Comparison of ENCODE assay signal across 20 cellular contexts in the genomic region with DNA sequence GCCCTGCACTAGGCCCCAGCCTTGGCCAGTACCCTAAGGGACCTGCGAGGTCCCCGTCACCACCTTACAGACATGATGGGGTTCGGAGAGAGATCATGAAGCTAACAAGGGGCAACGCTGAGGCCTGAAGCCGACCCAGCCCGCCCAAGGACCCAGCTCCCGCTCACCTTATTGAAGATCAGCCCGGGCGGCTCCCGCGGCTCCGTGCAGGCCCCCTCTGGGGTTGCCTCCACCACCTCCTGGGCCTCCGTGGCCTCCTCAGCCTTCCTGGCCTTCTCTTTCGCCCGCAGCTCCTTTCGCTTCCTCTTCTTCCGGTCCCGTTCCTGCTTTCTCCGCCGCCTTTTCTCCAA.
"Had no signal": no experiment of that assay in that cellular context is flagged by ENCODE, and none has a peak within 500 bp of the region (broad histone marks: within the 10 kb centered on the region; RNA-seq: fewer than 3 reads in every experiment).

No MANE protein-coding gene starts in this region.

- H3K4me2 ChIP-seq: SK-N-SH had no signal

- H3K4me3 Mint-ChIP-seq: activated naive CD4-positive, alpha-beta T cell treated with anti-CD3 and anti-CD28 coated beads for 36 hours; stimulated activated naive CD8-positive, alpha-beta T cell treated with anti-CD3 and anti-CD28 coated beads, Interleukin-15, amount 100 ng/mL, for 72 hours; T-helper 2 cell treated with Interferon-gamma antibody and Interleukin-4, amounts not matched to agents 5 μg/mL and 100 μg/mL, for 36 hours had no signal

- H3K9ac ChIP-seq: SK-N-SH had no signal

- H3K9me3 Mint-ChIP-seq: activated naive CD4-positive, alpha-beta T cell treated with anti-CD3 and anti-CD28 coated beads for 36 hours; activated T-helper 2 cell treated with anti-CD3 and anti-CD28 coated beads, Interferon-gamma antibody, Interleukin-2, Interleukin-4, amounts not matched to agents 10 μg/mL and 5 μg/mL and 100 μg/mL, durations not matched to agents 14 hours and 24 hours and 36 hours; naive B cell; stimulated activated naive CD8-positive, alpha-beta T cell treated with anti-CD3 and anti-CD28 coated beads, Interleukin-15, amount 100 ng/mL, for 72 hours; T-helper 2 cell treated with Interferon-gamma antibody and Interleukin-4, amounts not matched to agents 5 μg/mL and 100 μg/mL, for 36 hours had no signal

- DNase-seq: activated CD4-positive, alpha-beta T cell treated with anti-CD3 and anti-CD28 coated beads, Interleukin-2, amount 50 U/mL, for 1 hour; activated CD4-positive, CD25-positive, alpha-beta regulatory T cell; activated naive CD4-positive, alpha-beta T cell treated with anti-CD3 and anti-CD28 coated beads for 36 hours; brain microvascular endothelial cell; effector CD8-positive, alpha-beta T cell; left ventricle myocardium inferior; mammary epithelial cell; mucosa of descending colon; naive B cell; occipital lobe; SK-N-SH; stimulated activated CD4-positive, alpha-beta T cell treated with anti-CD3 and anti-CD28 coated beads, Interleukin-2, amount 100 ng/mL, for 24 hours; transverse colon had no signal

- H3K27me3 ChIP-seq: brain microvascular endothelial cell, gastroesophageal sphincter, heart left ventricle, suprapubic skin, transverse colon had no signal

- H3K4me3 ChIP-seq: gastroesophageal sphincter, heart left ventricle, left ventricle myocardium inferior, mucosa of descending colon, suprapubic skin, transverse colon had no signal

- ATAC-seq: esophagus mucosa; gastroesophageal sphincter; heart left ventricle; mucosa of descending colon; stimulated activated naive CD8-positive, alpha-beta T cell treated with anti-CD3 and anti-CD28 coated beads, Interleukin-15, amount 100 ng/mL, for 72 hours had no signal

- H3K27ac Mint-ChIP-seq: activated naive CD4-positive, alpha-beta T cell treated with anti-CD3 and anti-CD28 coated beads for 36 hours; activated T-helper 2 cell treated with anti-CD3 and anti-CD28 coated beads, Interferon-gamma antibody, Interleukin-2, Interleukin-4, amounts not matched to agents 10 μg/mL and 5 μg/mL and 100 μg/mL, durations not matched to agents 14 hours and 24 hours and 36 hours; T-helper 2 cell treated with Interferon-gamma antibody and Interleukin-4, amounts not matched to agents 5 μg/mL and 100 μg/mL, for 36 hours had no signal

- H3K9me3 ChIP-seq: gastroesophageal sphincter, heart left ventricle, left ventricle myocardium inferior, mucosa of descending colon, SK-N-SH, suprapubic skin, transverse colon had no signal

- H3K27me3 Mint-ChIP-seq: naive B cell; stimulated activated naive CD8-positive, alpha-beta T cell treated with anti-CD3 and anti-CD28 coated beads, Interleukin-15, amount 100 ng/mL, for 72 hours had no signal

- H3K27ac ChIP-seq: brain microvascular endothelial cell, gastroesophageal sphincter, heart left ventricle, left ventricle myocardium inferior, suprapubic skin had no signal
